ENCODE assay signal across 8 cellular contexts in the genomic region with DNA sequence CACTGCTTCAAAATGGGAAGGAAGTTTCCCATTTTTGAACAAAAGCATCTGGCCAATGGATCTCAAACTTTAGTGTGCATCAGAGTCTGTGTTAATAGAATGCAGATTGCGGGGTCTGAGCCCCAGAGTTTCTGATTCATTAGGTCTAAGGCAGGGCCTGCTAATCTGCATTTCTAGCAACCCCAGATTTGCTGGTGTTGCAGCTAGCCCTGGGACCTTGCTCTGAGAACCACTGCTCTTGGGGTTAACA. TPM values are rescaled to one million over a fixed set of nuclear protein-coding genes. Genes with fewer than 3 reads are reported as not detected.
DNase-seq lines count a peak whose midpoint lies in the region; ATAC-seq and TF ChIP-seq lines count a peak whose summit lies in the region.

No MANE protein-coding gene starts in this region.

- TF ChIP-seq POLR2A in right lobe of liver (IDR thresholded peaks at IDR 0.05) (no peak), ovary (IDR thresholded peaks at IDR 0.05) (no peak)

- peaks cover 36 to 55% (median 40%) of the 10 kb centered on the region in 3 donors for H3K4me1 Mint-ChIP-seq in IgD-negative memory B cell

- H3K9me3 ChIP-seq in AG04450 (ENCODE audit: control insufficient read depth, insufficient read depth, low read length) (no peaks in the 10 kb centered on the region), right lobe of liver (no peaks in the 10 kb centered on the region), ovary (no peaks in the 10 kb centered on the region)

- no CpG with 5 or more reads among the region's 1 CpG for WGBS in right lobe of liver (ENCODE audit: insufficient coverage, low coverage, low lambda C conversion rate, missing lambda C conversion rate)
- 97 to 100% (median 98%) methylated on average over 1 of the region's 1 CpG for whole genome bisulfite sequencing in ovary, 3 donors

- H3K36me3 ChIP-seq in right lobe of liver (no peaks in the 10 kb centered on the region), ovary (no peaks in the 10 kb centered on the region)

- no peak overlapping the region for H3K4me3 ChIP-seq in AG04450 (ENCODE audit: low read depth, low read length)
- H3K4me3 ChIP-seq in right lobe of liver = no peak overlapping the region
- H3K4me3 ChIP-seq in ovary = no peak overlapping the region

- peaks cover 2 to 41% (median 16%) of the 10 kb centered on the region in 4 donors for H3K4me1 ChIP-seq in right lobe of liver
- peaks cover 3% of the 10 kb centered on the region for H3K4me1 ChIP-seq in ovary (ENCODE audit: insufficient read depth)

- POLR2A ChIA-PET in AG04450 (lab: Yijun Ruan, JAX) = no interaction called here

- TF ChIP-seq CTCF in AG04450 (IDR thresholded peaks at IDR 0.05; ENCODE audit: low read depth, low read length) (no peak), right lobe of liver (IDR thresholded peaks at IDR 0.05) (no peak), ovary (IDR thresholded peaks at IDR 0.05) (no peak)

- H3K27me3 ChIP-seq in AG04450 (ENCODE audit: control insufficient read depth, insufficient read depth, low read length) = no peaks in the 10 kb centered on the region
- no peaks in the 10 kb centered on the region for H3K27me3 ChIP-seq in right lobe of liver
- H3K27me3 ChIP-seq in ovary = no peaks in the 10 kb centered on the region

- no peaks in the 10 kb centered on the region for H3K9me3 Mint-ChIP-seq in IgD-negative memory B cell

- ATAC-seq in GM19372 (IDR thresholded peaks at IDR 0.05; ENCODE audit: low read depth, unreplicated experiment) = peak; percentile 19
- ATAC-seq in right lobe of liver = no peak
- ATAC-seq in GM21737 (IDR thresholded peaks at IDR 0.05; ENCODE audit: unreplicated experiment) = no peak

- H3K36me3 Mint-ChIP-seq in IgD-negative memory B cell = no peaks in the 10 kb centered on the region

- no peaks in the 10 kb centered on the region for H3K27me3 Mint-ChIP-seq in IgD-negative memory B cell

- peak overlapping the region; percentile 97 to 100 (median 100) for H3K27ac Mint-ChIP-seq in IgD-negative memory B cell

- H3K27ac ChIP-seq in AG04450 (ENCODE audit: low read depth, low read length) (peak overlapping the region; percentile 60), right lobe of liver (peak overlapping the region; percentile 69 to 83 (median 83)), ovary (no peak overlapping the region)

- no peak for DNase-seq in AG04450 (ENCODE audit: low read depth, low spot score)
- DNase-seq in right lobe of liver = no peak
- no peak for DNase-seq in SIG-M5 treated with dmso at 0.1 percent for 504 hours (lab: John Stamatoyannopoulos, UW; ENCODE audit: unreplicated experiment)
- no peak for DNase-seq in ovary
- DNase-seq in NCI-H1105 treated with DMSO at 0.1 percent for 48 hours (lab: John Stamatoyannopoulos, UW) = no peak

- intact Hi-C loops in right lobe of liver (cut with DNase I) (no loop called here), ovary (cut with DNase I) (no loop called here)

- TF ChIP-seq EP300 in ovary (IDR thresholded peaks at IDR 0.05) = no peak

- CTCF ChIA-PET in AG04450 (lab: Charles Lee) = no interaction called here

- H3K4me3 Mint-ChIP-seq in IgD-negative memory B cell = peak overlapping the region in 3 of 4 donors; percentile 74 to 84 (median 83)

RNA-seq across cellular contexts. Expression of gene USP3, which starts 30.7 kb away (rescaled TPM):
- polyA plus RNA-seq in AG04450 (2011; rRNA removed) (24.0 and 30.7 TPM in 2 replicates), IgD-negative memory B cell (42.7 TPM), ovary (10 to 100 TPM; 21.1 to 35.9 TPM)
- 38.2 and 45.0 TPM in 2 replicates for polyA minus RNA-seq in AG04450 (2011; rRNA and poly(A)+ RNA removed)
- total RNA-seq in right lobe of liver (10 to 100 TPM; 21.9 to 33.8 (median 24.8) TPM), ovary (10 to 100 TPM; 41.5 to 76.0 (median 62.9) TPM)

Comparison
In these comparisons a context has a peak if more than half of its experiments do, and no peak if none do; other contexts are left out.
1. H3K27ac ChIP-seq: peak in AG04450 (single experiment) and right lobe of liver (3 of 3); none in ovary (0 of 2).